1 cellular context compared by ENCODE assay signal in genomic region chr2:36376992-36377738, GRCh38.
A peak's percentile ranks its signal among the peaks of the same experiment; 100 is the strongest.
TF ChIP-seq lines count a peak whose summit lies in the region.

No MANE protein-coding gene starts in this region.

TF ChIP-seq in H1, 55 proteins besides CTCF, POLR2A, EP300 and RAD21 (continued from another document):
- no peak for TF ChIP-seq CEBPB (IDR thresholded peaks at IDR 0.05; ENCODE audit: low read depth, low read length)
- TF ChIP-seq ATF2 (IDR thresholded peaks at IDR 0.05; ENCODE audit: low read length), result no peak
- TF ChIP-seq TCF12 (IDR thresholded peaks at IDR 0.05; ENCODE audit: low read depth, low read length), result 0 out of 2 replicates have a peak, but pooled peaks have one; percentile 34
- no peak for TF ChIP-seq EGR1 (IDR thresholded peaks at IDR 0.05; ENCODE audit: borderline replicate concordance, low read depth, low read length)
- TF ChIP-seq GABPA (IDR thresholded peaks at IDR 0.05; ENCODE audit: borderline replicate concordance, insufficient read depth, low read length), result no peak
- TF ChIP-seq ATF3 (IDR thresholded peaks at IDR 0.05; ENCODE audit: insufficient read depth, low read depth, low read length), result no peak
TF ChIP-seq in H1: peak in this region for 3.
